In the genomic region with DNA sequence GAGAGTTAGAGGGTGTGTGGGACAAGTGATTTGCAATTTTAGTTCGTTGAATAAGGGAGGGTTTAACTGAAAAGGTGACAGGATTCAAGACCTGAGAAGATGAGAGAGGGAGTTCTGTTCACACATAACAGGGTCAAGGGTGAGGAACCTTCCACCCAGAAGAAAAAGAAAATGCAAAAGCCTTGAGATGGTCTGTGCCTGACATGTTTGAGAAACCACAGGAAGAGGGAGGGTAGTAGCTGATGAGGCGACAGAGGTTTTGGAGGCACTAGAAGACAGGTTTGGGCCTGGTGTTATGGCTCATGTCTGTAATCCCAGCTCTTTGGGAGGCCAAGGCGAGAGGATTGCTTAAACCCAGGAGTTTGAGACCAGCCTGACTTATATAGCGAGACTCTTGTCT, we compare ENCODE assay signal across 8 cellular contexts. TPM values are rescaled to one million over a fixed set of nuclear protein-coding genes. Genes with fewer than 3 reads are reported as not detected.
DNase-seq lines count a peak whose midpoint lies in the region; ATAC-seq, FAIRE-seq and TF ChIP-seq lines count a peak whose summit lies in the region.

No MANE protein-coding gene starts in this region.

- H4K8ac ChIP-seq in H1 (ENCODE audit: extremely low read depth, insufficient read depth, low read length): no peak overlapping the region

- H2AK5ac ChIP-seq in H1 (ENCODE audit: low read depth, low read length): no peak overlapping the region

- no peaks in the 10 kb centered on the region for H3K27me3 ChIP-seq in RWPE2 (ENCODE audit: insufficient read depth, poor library complexity, severe bottlenecking)
- H3K27me3 ChIP-seq in H1 (replicated peaks in 1 of 4; ENCODE audit: control insufficient read depth in 3 of 4, extremely low read depth in 1 of 4, insufficient read depth in 3 of 4, low read length in 3 of 4): no peaks in the 10 kb centered on the region
- no peaks in the 10 kb centered on the region for H3K27me3 ChIP-seq in sigmoid colon

- H4K5ac ChIP-seq in H1 (ENCODE audit: insufficient read length, low read depth, low read length): no peak overlapping the region

- H3K9me3 ChIP-seq in RWPE2 (ENCODE audit: severe bottlenecking) (no peaks in the 10 kb centered on the region), H1 (ENCODE audit: insufficient read depth in 2 of 2, low read depth in 1 of 2, low read length in 1 of 2) (no peaks in the 10 kb centered on the region), sigmoid colon (no peaks in the 10 kb centered on the region)

- H2BK20ac ChIP-seq in H1 (ENCODE audit: low read length): no peak overlapping the region

- TF ChIP-seq CTCF in RWPE2 (IDR thresholded peaks at IDR 0.05; ENCODE audit: poor library complexity, severe bottlenecking) (no peak), H1 (IDR thresholded peaks at IDR 0.05; ENCODE audit: control extremely low read depth in 1 of 3, insufficient read depth in 1 of 3, low read depth in 1 of 3, low read length in 3 of 3) (no peak), sigmoid colon (IDR thresholded peaks at IDR 0.05) (no peak), omental fat pad (IDR thresholded peaks at IDR 0.05) (no peak)

- H2AFZ ChIP-seq in H1 (ENCODE audit: low read length): peak overlapping the region; percentile 78

- H2BK15ac ChIP-seq in H1 (ENCODE audit: low read length): no peak overlapping the region

- no peak overlapping the region for H4K91ac ChIP-seq in H1 (replicated peaks; ENCODE audit: insufficient read length, low read length)

- POLR2A ChIA-PET in H1 (lab: Charles Lee; ENCODE audit: partially characterized antibody): interaction anchor here (0.7 to 2.4 kb wide), 5 partner anchors 11 to 118 kb away, joined by 3 to 11 read pairs (median 4); a partner anchor contains a TSS

- H3K4me1 ChIP-seq in RWPE2 (ENCODE audit: insufficient read depth, poor library complexity, severe bottlenecking) (no peaks in the 10 kb centered on the region), H1 (replicated peaks in 1 of 4; ENCODE audit: control insufficient read depth in 3 of 4, insufficient read depth in 4 of 4, low read length in 3 of 4) (peaks cover 0 to 6% (median 3%) of the 10 kb centered on the region in 4 experiments; a peak in 2 of 7 replicates), sigmoid colon (peaks cover 0 to 20% (median 10%) of the 10 kb centered on the region in 4 donors)

- CTCF ChIA-PET in H1 (lab: Charles Lee; ENCODE audit: partially characterized antibody): interaction anchor here (0.6 to 3.4 kb wide), 7 partner anchors 10 to 1095 kb away, joined by 3 to 11 read pairs (median 4); no protein-coding TSS in a partner anchor

- WGBS in H1 (ENCODE audit: extremely low coverage in 1 of 2, insufficient coverage in 1 of 2, insufficient read length in 1 of 2, insufficient replicate concordance in 2 of 2, low coverage in 1 of 2, low lambda C conversion rate in 2 of 2, missing lambda C conversion rate in 1 of 2), 2 experiments: 84% methylated on average over 4 of the region's 4 CpGs; no CpG with 5 or more reads in 1 of the 2 experiments
- WGBS in sigmoid colon, 2 donors: 72 to 88% methylated on average over 4 of the region's 4 CpGs

- no peak overlapping the region for H3K56ac ChIP-seq in H1 (replicated peaks; ENCODE audit: insufficient read length, low read depth, low read length)

- H2BK5ac ChIP-seq in H1 (ENCODE audit: low read depth, low read length): no peak overlapping the region

- no peak overlapping the region for H3K4ac ChIP-seq in H1 (replicated peaks; ENCODE audit: insufficient read length, low read depth, low read length)

- H3K23ac ChIP-seq in H1 (ENCODE audit: insufficient read length): no peak overlapping the region

- H3K14ac ChIP-seq in H1 (ENCODE audit: insufficient read length): no peak overlapping the region

- intact Hi-C loops in sigmoid colon (cut with DNase I): loop anchor here (2.0 kb wide), 2 partner anchors 20 to 50 kb away; a partner anchor contains a TSS

- no peak for TF ChIP-seq RAD21 in H1 (IDR thresholded peaks at IDR 0.05 in 1 of 2, conservative IDR thresholded peaks at IDR 0.05 in 1 of 2; ENCODE audit: low read depth in 2 of 2, low read length in 2 of 2)

- H3K23me2 ChIP-seq in H1 (ENCODE audit: low read depth, low read length): peaks cover 3% of the 10 kb centered on the region; the same call in 1 of the 2 replicates

- peak overlapping the region; percentile 41 to 56; a peak in 3 of 4 replicates for H3K4me2 ChIP-seq in H1 (ENCODE audit: insufficient read depth in 1 of 2, low read depth in 2 of 2, low read length in 2 of 2)

- H3K36me3 ChIP-seq in RWPE2 (ENCODE audit: low read depth) (no peaks in the 10 kb centered on the region), H1 (ENCODE audit: control insufficient read depth in 2 of 4, insufficient read depth in 4 of 4, low read length in 3 of 4) (no peaks in the 10 kb centered on the region), sigmoid colon (no peaks in the 10 kb centered on the region)

- FAIRE-seq in GM18507 (lab: Jason Lieb, UNC) (peak; percentile 66), H1 (lab: Jason Lieb, UNC) (no peak)

- no peak overlapping the region for H2BK120ac ChIP-seq in H1 (replicated peaks; ENCODE audit: low read depth, low read length)

- TF ChIP-seq POLR2A in H1 (IDR thresholded peaks at IDR 0.05; ENCODE audit: control extremely low read depth in 1 of 2, low read depth in 2 of 2, low read length in 2 of 2) (no peak), sigmoid colon (IDR thresholded peaks at IDR 0.05) (no peak)

- H3K79me2 ChIP-seq in H1 (ENCODE audit: control insufficient read depth in 1 of 2, insufficient read depth in 2 of 2, low read length in 2 of 2): no peaks in the 10 kb centered on the region

- no peak overlapping the region for H2BK12ac ChIP-seq in H1 (ENCODE audit: low read depth, low read length)

- H3K18ac ChIP-seq in H1 (ENCODE audit: extremely low read depth, low read length): no peak overlapping the region

- DNase-seq in GM18507 (ENCODE audit: extremely low spot score, insufficient read length, low read depth) (no peak), RWPE2 (ENCODE audit: low spot score) (no peak), H1 (ENCODE audit: low read depth in 1 of 2, low spot score in 2 of 2) (no peak), sigmoid colon (no peak), GM19240 (ENCODE audit: insufficient read length, low spot score) (no peak), omental fat pad (ENCODE audit: low spot score) (no peak), medulla oblongata (ENCODE audit: extremely low spot score) (no peak)

- H3K9ac ChIP-seq in H1 (replicated peaks in 1 of 4; ENCODE audit: extremely low read depth in 1 of 4, low read depth in 3 of 4, low read length in 3 of 4): no peak overlapping the region

- no peak for TF ChIP-seq EP300 in H1 (IDR thresholded peaks at IDR 0.05; ENCODE audit: borderline replicate concordance in 1 of 2, low read depth in 2 of 2, low read length in 2 of 2)
- TF ChIP-seq EP300 in sigmoid colon (IDR thresholded peaks at IDR 0.05): no peak

- peaks cover 0 to 2% of the 10 kb centered on the region in 2 experiments for H4K20me1 ChIP-seq in H1 (replicated peaks in 1 of 2; ENCODE audit: control insufficient read depth in 1 of 2, insufficient read depth in 2 of 2, low read length in 2 of 2)

- H3K79me1 ChIP-seq in H1 (ENCODE audit: low read depth, low read length): no peaks in the 10 kb centered on the region

- peak overlapping the region; percentile 46 for H3K4me3 ChIP-seq in RWPE2 (ENCODE audit: severe bottlenecking)
- peak overlapping the region in 1 of 4 experiments; percentile 79; a peak in 2 of 8 replicates for H3K4me3 ChIP-seq in H1 (ENCODE audit: extremely low read depth in 1 of 4, insufficient read depth in 2 of 4, low read depth in 3 of 4, low read length in 4 of 4)
- peak overlapping the region in 3 of 4 donors; percentile 68 to 89 (median 69) for H3K4me3 ChIP-seq in sigmoid colon

- H3K27ac ChIP-seq in RWPE2 (ENCODE audit: poor library complexity, severe bottlenecking) (peak overlapping the region; percentile 32), H1 (ENCODE audit: low read depth, low read length) (no peak overlapping the region), sigmoid colon (peak overlapping the region; percentile 74 to 90 (median 84))

- ATAC-seq in RWPE2 (ENCODE audit: low read depth) (no peak), GM21825 (IDR thresholded peaks at IDR 0.05; ENCODE audit: unreplicated experiment) (no peak), omental fat pad (ENCODE audit: low FRiP score) (no peak)

RNA-seq across cellular contexts. Expression of a gene that starts 0.6 kb away (rescaled TPM):
- total RNA-seq in H1 (2021; fragmentation: NEBNext Ultra II Directional; extraction: Animal tissue kit (Norgen Biotek cat#: 25700)): 3.8 and 5.1 TPM in 2 replicates
- 2.6 and 4.0 TPM in 2 replicates for polyA plus RNA-seq in H1 (2011; rRNA removed)
- 5.7 TPM for polyA plus RNA-seq in H1 (2011; cell fraction: cytosol; rRNA removed)
- 2.6 TPM for polyA plus RNA-seq in H1 (2011; cell fraction: nucleus; rRNA removed)
- 4.3 to 6.5 TPM (median 5.0 TPM) in 4 replicates for polyA plus RNA-seq in H1 (2012, experiment 1 of 2)
- polyA plus RNA-seq in H1 (2012, experiment 2 of 2): 3.6 TPM
- 3.5 TPM for polyA plus RNA-seq in H1 (2013, experiment 1 of 2)
- polyA plus RNA-seq in H1 (2013, experiment 2 of 2): 4.0 TPM
- polyA minus RNA-seq in H1 (2011; rRNA and poly(A)+ RNA removed): 2.8 and 4.1 TPM in 2 replicates
- 2.0 TPM for polyA minus RNA-seq in H1 (2011; cell fraction: cytosol; rRNA and poly(A)+ RNA removed)
- polyA minus RNA-seq in H1 (2011; cell fraction: nucleus; rRNA and poly(A)+ RNA removed): 2.4 TPM
- 10 to 100 TPM; 18.2 to 29.1 (median 20.8) TPM for total RNA-seq in sigmoid colon
- polyA plus RNA-seq in sigmoid colon: 10 to 100 TPM; 30.6 to 65.2 (median 39.7) TPM
- 10 to 100 TPM; 34.0 to 57.8 (median 40.6) TPM for total RNA-seq in omental fat pad

RNA-seq across cellular contexts. Expression of a gene that starts 19.3 kb away (rescaled TPM):
- total RNA-seq in H1 (2021; fragmentation: NEBNext Ultra II Directional; extraction: Animal tissue kit (Norgen Biotek cat#: 25700)): 121 and 136 TPM in 2 replicates
- polyA plus RNA-seq in H1 (2011; rRNA removed) (70.3 and 72.9 TPM in 2 replicates), sigmoid colon (10 to 100 TPM; 33.0 to 53.7 (median 45.1) TPM)
- 84.5 TPM for polyA plus RNA-seq in H1 (2011; cell fraction: cytosol; rRNA removed)
- polyA plus RNA-seq in H1 (2011; cell fraction: nucleus; rRNA removed): 101 TPM
- polyA plus RNA-seq in H1 (2012, experiment 1 of 2): 73.0 to 87.2 TPM (median 83.2 TPM) in 4 replicates
- 21.8 TPM for polyA plus RNA-seq in H1 (2012, experiment 2 of 2)
- 58.5 TPM for polyA plus RNA-seq in H1 (2013, experiment 1 of 2)
- polyA plus RNA-seq in H1 (2013, experiment 2 of 2): 59.3 TPM
- 171 and 221 TPM in 2 replicates for polyA minus RNA-seq in H1 (2011; rRNA and poly(A)+ RNA removed)
- polyA minus RNA-seq in H1 (2011; cell fraction: cytosol; rRNA and poly(A)+ RNA removed): 86.0 TPM
- 73.0 TPM for polyA minus RNA-seq in H1 (2011; cell fraction: nucleus; rRNA and poly(A)+ RNA removed)
- total RNA-seq in sigmoid colon (100 to 1,000 TPM in 3 of 4 donors, 10 to 100 TPM in 1; 94.9 to 165 (median 116) TPM), omental fat pad (100 to 1,000 TPM in 2 of 4 donors, 10 to 100 TPM in 2; 80.4 to 122 (median 97.8) TPM)

RNA-seq across cellular contexts. Expression of a gene that starts 51.6 kb away (rescaled TPM):
- 42.4 and 46.3 TPM in 2 replicates for total RNA-seq in H1 (2021; fragmentation: NEBNext Ultra II Directional; extraction: Animal tissue kit (Norgen Biotek cat#: 25700))
- polyA plus RNA-seq in H1 (2011; rRNA removed) (6.3 and 14.1 TPM in 2 replicates), sigmoid colon (10 to 100 TPM in 2 of 3 donors, 1 to 10 TPM in 1; 9.6 to 19.1 (median 15.3) TPM)
- polyA plus RNA-seq in H1 (2011; cell fraction: cytosol; rRNA removed): 6.7 TPM
- polyA plus RNA-seq in H1 (2011; cell fraction: nucleus; rRNA removed): 9.5 TPM
- polyA plus RNA-seq in H1 (2012, experiment 1 of 2): 10.3 to 15.4 TPM (median 13.4 TPM) in 4 replicates
- 6.3 TPM for polyA plus RNA-seq in H1 (2012, experiment 2 of 2)
- 22.9 TPM for polyA plus RNA-seq in H1 (2013, experiment 1 of 2)
- polyA plus RNA-seq in H1 (2013, experiment 2 of 2): 23.2 TPM
- polyA minus RNA-seq in H1 (2011; rRNA and poly(A)+ RNA removed): 24.5 and 26.6 TPM in 2 replicates
- 18.1 TPM for polyA minus RNA-seq in H1 (2011; cell fraction: cytosol; rRNA and poly(A)+ RNA removed)
- 8.3 TPM for polyA minus RNA-seq in H1 (2011; cell fraction: nucleus; rRNA and poly(A)+ RNA removed)
- total RNA-seq in sigmoid colon (10 to 100 TPM; 23.9 to 64.5 (median 26.7) TPM), omental fat pad (10 to 100 TPM; 28.4 to 35.1 (median 32.0) TPM)
